ENCODE assay signal across 20 cellular contexts in genomic region chr11:104159356-104159755, GRCh38. TPM values are rescaled to one million over a fixed set of nuclear protein-coding genes. Genes with fewer than 3 reads are reported as not detected.
A peak's percentile ranks its signal among the peaks of the same experiment; 100 is the strongest.
DNase-seq lines count a peak whose midpoint lies in the region; ATAC-seq, FAIRE-seq and TF ChIP-seq lines count a peak whose summit lies in the region.
"Had no signal": no experiment of that assay in that cellular context is flagged by ENCODE, and none has a peak within 500 bp of the region (broad histone marks: within the 10 kb centered on the region; RNA-seq: fewer than 3 reads in every experiment).

No MANE protein-coding gene starts in this region.

- no peak overlapping the region for H3K4me2 ChIP-seq in PC-3 (ENCODE audit: low read length)
- peak overlapping the region; percentile 16 for H3K4me2 ChIP-seq in smooth muscle cell
- H3K4me2 ChIP-seq: KMS-11 had no signal

- no peaks in the 10 kb centered on the region for H3K36me3 ChIP-seq in PC-3 (ENCODE audit: low read depth, low read length)
- no peaks in the 10 kb centered on the region for H3K36me3 ChIP-seq in bronchial epithelial cell (ENCODE audit: control insufficient read depth, insufficient read depth, low read length)
- H3K36me3 ChIP-seq in smooth muscle cell (ENCODE audit: low read depth) = no peaks in the 10 kb centered on the region
- H3K36me3 ChIP-seq: MG63 had no signal

- H3K27me3 ChIP-seq in PC-3 (ENCODE audit: low read length) = peaks cover 6% of the 10 kb centered on the region; the same call in 1 of the 2 replicates
- no peaks in the 10 kb centered on the region for H3K27me3 ChIP-seq in bronchial epithelial cell (ENCODE audit: control insufficient read depth, insufficient read depth, low read length)
- peaks cover 7% of the 10 kb centered on the region for H3K27me3 ChIP-seq in smooth muscle cell (ENCODE audit: low read depth)
- H3K27me3 ChIP-seq: MG63 had no signal

- no peaks in the 10 kb centered on the region for H3F3A ChIP-seq in PC-3 (ENCODE audit: low read length, unreplicated experiment)
- no peaks in the 10 kb centered on the region for H3F3A ChIP-seq in smooth muscle cell (ENCODE audit: low read depth)

- H3K79me2 ChIP-seq in PC-3 (ENCODE audit: low read length) = no peaks in the 10 kb centered on the region
- no peaks in the 10 kb centered on the region for H3K79me2 ChIP-seq in smooth muscle cell (ENCODE audit: low read depth)

- H4K20me1 ChIP-seq in PC-3 (ENCODE audit: low read length) (no peaks in the 10 kb centered on the region), smooth muscle cell (ENCODE audit: low read depth) (no peaks in the 10 kb centered on the region)

- H3K4me1 ChIP-seq in PC-3 (ENCODE audit: insufficient read depth, low read length) = no peaks in the 10 kb centered on the region
- H3K4me1 ChIP-seq in smooth muscle cell (ENCODE audit: low read depth) = no peaks in the 10 kb centered on the region
- H3K4me1 ChIP-seq: Caco-2 had no signal

- no peak overlapping the region for H3K4me3 ChIP-seq in PC-3 (ENCODE audit: low read length)
- no peak overlapping the region for H3K4me3 ChIP-seq in bronchial epithelial cell (ENCODE audit: low read depth, low read length)
- H3K4me3 ChIP-seq in smooth muscle cell = no peak overlapping the region
- H3K4me3 ChIP-seq: MG63 had no signal

- no peak for FAIRE-seq in bronchial epithelial cell (lab: Jason Lieb, UNC)
- FAIRE-seq: H54, HepG2 had no signal

- H3K9ac ChIP-seq in PC-3 (ENCODE audit: low read length) (no peak overlapping the region), smooth muscle cell (ENCODE audit: low read depth) (no peak overlapping the region)
- H3K9ac ChIP-seq: KMS-11 had no signal

- H3K27ac ChIP-seq in PC-3 (ENCODE audit: low read length) (no peak overlapping the region), smooth muscle cell (ENCODE audit: low read depth) (no peak overlapping the region)
- H3K27ac ChIP-seq: 22Rv1, KMS-11, RWPE1 had no signal

- no peaks in the 10 kb centered on the region for H3K9me2 ChIP-seq in PC-3 (replicated peaks; ENCODE audit: low read length)

- no peak for TF ChIP-seq CTCF in PC-3 (conservative IDR thresholded peaks at IDR 0.05; ENCODE audit: low read depth, low read length)
- TF ChIP-seq CTCF in bronchial epithelial cell (IDR thresholded peaks at IDR 0.05; ENCODE audit: insufficient read depth, low read length, severe bottlenecking) = no peak
- TF ChIP-seq CTCF in smooth muscle cell (IDR thresholded peaks at IDR 0.05; ENCODE audit: borderline replicate concordance, insufficient read depth, poor library complexity, severe bottlenecking) = no peak

- no peaks in the 10 kb centered on the region for H3K9me3 ChIP-seq in PC-3 (ENCODE audit: low read length)
- no peaks in the 10 kb centered on the region for H3K9me3 ChIP-seq in smooth muscle cell (replicated peaks; ENCODE audit: low read depth)
- H3K9me3 ChIP-seq: Caco-2, MG63 had no signal

- ATAC-seq in PC-3 (0 out of 2 replicates have a peak, but pooled peaks have one; percentile 16), GM18511 (IDR thresholded peaks at IDR 0.05; ENCODE audit: unreplicated experiment) (no peak)
- ATAC-seq: HepG2 had no signal

- BruUV-seq in PC-3 (replicated peaks; lab: Mats Ljungman, UMichigan) = no TSS peak

- WGBS in smooth muscle cell (ENCODE audit: low lambda C conversion rate) = 43% methylated on average over 1 of the region's 1 CpG

- POLR2A ChIA-PET in PC-3 (lab: Charles Lee; ENCODE audit: unreplicated experiment) = no interaction called here

- peak; percentile 13 for DNase-seq in DMS53 (lab: John Stamatoyannopoulos, UW)
- DNase-seq in DMS53 treated with DMSO at 0.1 percent for 48 hours (lab: John Stamatoyannopoulos, UW; ENCODE audit: unreplicated experiment) = no peak
- peak; percentile 14 for DNase-seq in PC-3
- DNase-seq in bronchial epithelial cell (ENCODE audit: low read depth) = peak; percentile 26
- DNase-seq in smooth muscle cell (lab: John Stamatoyannopoulos, UW; ENCODE audit: unreplicated experiment) = no peak
- DNase-seq in GDM1 (lab: John Stamatoyannopoulos, UW) = no peak
- no peak for DNase-seq in NOMO-1 (lab: John Stamatoyannopoulos, UW; ENCODE audit: unreplicated experiment in 2 of 2)
- DNase-seq: Caco-2; CD4-positive, alpha-beta T cell; MG63; NCI-H1092; NCI-H146; NCI-H510A; NCI-H774 had no signal

- no peak overlapping the region for H2AFZ ChIP-seq in PC-3 (ENCODE audit: low read length)
- no peak overlapping the region for H2AFZ ChIP-seq in smooth muscle cell (ENCODE audit: low read depth)

- intact Hi-C loops in PC-3 (cut with micrococcal nuclease) = no loop called here

- CTCF ChIA-PET in PC-3 (lab: Charles Lee) = no interaction called here

RNA-seq across cellular contexts. Expression of gene PDGFD, which starts 4.6 kb away (rescaled TPM):
- total RNA-seq in PC-3 (2014; rRNA removed) (3.7 and 5.0 TPM in 2 replicates), bronchial epithelial cell (under 0.01 and 0.53 TPM in 2 replicates), smooth muscle cell (6.3 and 10.0 TPM in 2 replicates)
- 1.5 and 2.7 TPM in 2 replicates for polyA plus RNA-seq in smooth muscle cell
- total RNA-seq: Caco-2; CD4-positive, alpha-beta T cell had no signal

Comparison
In these comparisons a context has a peak if more than half of its experiments do, and no peak if none do; other contexts are left out.
1. DNase-seq: peak in DMS53 (single experiment), PC-3 (single experiment) and bronchial epithelial cell (single experiment); none in DMS53 treated with DMSO at 0.1 percent for 48 hours (single experiment), smooth muscle cell (single experiment), GDM1 (single experiment) and NOMO-1 (0 of 2).